9 cellular contexts compared by ENCODE assay signal in the genomic region with DNA sequence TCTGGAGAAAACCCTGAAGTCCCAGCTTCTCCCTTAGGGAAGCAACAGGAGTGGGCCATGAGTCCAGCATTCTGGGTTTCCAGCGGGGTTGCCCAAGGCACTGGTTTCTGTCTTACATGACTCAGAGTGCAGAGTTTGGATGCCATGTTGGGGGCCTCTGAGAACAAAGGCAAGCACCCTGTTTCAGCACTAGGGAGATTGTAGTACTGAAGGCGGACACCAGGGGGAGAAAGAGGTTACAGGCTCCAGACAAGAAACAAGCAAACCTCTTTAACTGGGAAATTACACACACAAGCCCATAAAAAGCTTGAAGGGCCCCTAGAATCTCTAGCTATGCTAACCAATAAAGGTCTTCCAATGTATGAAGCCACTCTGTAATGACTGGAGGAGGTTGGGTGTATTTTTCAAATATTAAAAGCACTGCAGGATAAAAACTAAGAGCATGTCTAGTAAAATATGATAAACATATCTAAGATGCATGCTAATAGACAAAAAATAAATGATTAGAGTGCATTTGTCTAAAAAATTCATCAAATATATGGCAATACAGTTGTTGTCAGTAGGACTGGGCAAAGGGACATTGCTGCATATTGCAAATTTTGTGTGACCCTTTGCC. TPM values are rescaled to one million over a fixed set of nuclear protein-coding genes. Genes with fewer than 3 reads are reported as not detected.
DNase-seq lines count a peak whose midpoint lies in the region; ATAC-seq and TF ChIP-seq lines count a peak whose summit lies in the region.
"Had no signal": no experiment of that assay in that cellular context is flagged by ENCODE, and none has a peak within 500 bp of the region (broad histone marks: within the 10 kb centered on the region; RNA-seq: fewer than 3 reads in every experiment).

No MANE protein-coding gene starts in this region.

- peaks cover 31% of the 10 kb centered on the region for H3K27me3 Mint-ChIP-seq in central memory CD8-positive, alpha-beta T cell

- no peaks in the 10 kb centered on the region for H3K4me1 Mint-ChIP-seq in central memory CD8-positive, alpha-beta T cell

- TF ChIP-seq POLR2A in right lobe of liver (IDR thresholded peaks at IDR 0.05) = no peak

- no peaks in the 10 kb centered on the region for H3K4me1 ChIP-seq in right lobe of liver

- no peaks in the 10 kb centered on the region for H3K9me3 ChIP-seq in right lobe of liver

- WGBS in right lobe of liver (ENCODE audit: insufficient coverage, low coverage, low lambda C conversion rate, missing lambda C conversion rate) = 25% methylated on average over 1 of the region's 2 CpGs

- no peaks in the 10 kb centered on the region for H3K36me3 ChIP-seq in right lobe of liver

- TF ChIP-seq CTCF in right lobe of liver (IDR thresholded peaks at IDR 0.05) = peak; percentile 60 to 73 (median 70)

- H3K9me3 Mint-ChIP-seq in central memory CD8-positive, alpha-beta T cell = no peaks in the 10 kb centered on the region
- H3K9me3 Mint-ChIP-seq: T-helper 1 cell treated with Interleukin-12 subunit alpha and Interleukin-12 subunit beta and Interleukin-4 antibody, amounts not matched to agents 30 μg/mL and 1 μg/mL, for 36 hours had no signal

- H3K27ac ChIP-seq in right lobe of liver = no peak overlapping the region

- no peak overlapping the region for H3K27ac Mint-ChIP-seq in central memory CD8-positive, alpha-beta T cell (ENCODE audit: low read depth)
- H3K27ac Mint-ChIP-seq: T-helper 1 cell treated with Interleukin-12 subunit alpha and Interleukin-12 subunit beta and Interleukin-4 antibody, amounts not matched to agents 30 μg/mL and 1 μg/mL, for 36 hours had no signal

- H3K4me3 ChIP-seq in right lobe of liver = no peak overlapping the region

- ATAC-seq in GM21786 (IDR thresholded peaks at IDR 0.05; ENCODE audit: unreplicated experiment) = peak; percentile 60
- ATAC-seq in central memory CD8-positive, alpha-beta T cell (replicated peaks; ENCODE audit: extremely low read depth, poor library complexity, severe bottlenecking) = peak; percentile 43
- ATAC-seq in right lobe of liver = peak; percentile 85 to 90 (median 88)
- ATAC-seq in GM21423 (IDR thresholded peaks at IDR 0.05; ENCODE audit: unreplicated experiment) = no peak

- intact Hi-C loops in right lobe of liver (cut with DNase I) = no loop called here

- H3K27me3 ChIP-seq in right lobe of liver = no peaks in the 10 kb centered on the region

- H3K36me3 Mint-ChIP-seq in central memory CD8-positive, alpha-beta T cell (ENCODE audit: insufficient read depth) = no peaks in the 10 kb centered on the region

- no peak overlapping the region for H3K4me3 Mint-ChIP-seq in central memory CD8-positive, alpha-beta T cell
- H3K4me3 Mint-ChIP-seq: T-helper 1 cell treated with Interleukin-12 subunit alpha and Interleukin-12 subunit beta and Interleukin-4 antibody, amounts not matched to agents 30 μg/mL and 1 μg/mL, for 36 hours had no signal

- DNase-seq in D341Med (ENCODE audit: low spot score) (peak; percentile 71), NCI-H1105 treated with DMSO at 0.1 percent for 48 hours (lab: John Stamatoyannopoulos, UW) (peak; percentile 55), right lobe of liver (peak in 2 of 3 donors; percentile 30 to 64)
- DNase-seq in activated CD4-positive, CD25-positive, alpha-beta regulatory T cell (lab: John Stamatoyannopoulos, UW) = peak; percentile 6 to 40 (median 20)
- DNase-seq in central memory CD8-positive, alpha-beta T cell (ENCODE audit: low spot score in 2 of 2) = peak; percentile 38 to 49
- DNase-seq in stimulated activated CD8-positive, alpha-beta memory T cell treated with anti-CD3 and anti-CD28 coated beads, Interleukin-15, amount 100 ng/mL, for 24 hours (ENCODE audit: low read depth) = peak; percentile 38

RNA-seq across cellular contexts. Expression of a gene that starts 7.1 kb away (rescaled TPM):
- total RNA-seq in right lobe of liver = not detected

RNA-seq across cellular contexts. Expression of a gene that starts 44.2 kb away (rescaled TPM):
- total RNA-seq in right lobe of liver = 10 to 100 TPM; 10.9 to 47.8 (median 21.7) TPM

RNA-seq across cellular contexts. Expression of a gene that starts 53.6 kb away (rescaled TPM):
- 10 to 100 TPM in 1 of 6 experiments, 1 to 10 TPM in 5; 5.2 to 13.0 (median 9.0) TPM for total RNA-seq in right lobe of liver

Comparison
In these comparisons a context has a peak if more than half of its experiments do, and no peak if none do; other contexts are left out.
1. DNase-seq: peak in every context shown above with its lines; median percentile 71 in D341Med; 55 in NCI-H1105 treated with DMSO at 0.1 percent for 48 hours; 47 in right lobe of liver; 44 in central memory CD8-positive, alpha-beta T cell; 38 in stimulated activated CD8-positive, alpha-beta memory T cell treated with anti-CD3 and anti-CD28 coated beads, Interleukin-15, amount 100 ng/mL, for 24 hours; 20 in activated CD4-positive, CD25-positive, alpha-beta regulatory T cell.